16 cellular contexts compared by ENCODE assay signal in the genomic region with DNA sequence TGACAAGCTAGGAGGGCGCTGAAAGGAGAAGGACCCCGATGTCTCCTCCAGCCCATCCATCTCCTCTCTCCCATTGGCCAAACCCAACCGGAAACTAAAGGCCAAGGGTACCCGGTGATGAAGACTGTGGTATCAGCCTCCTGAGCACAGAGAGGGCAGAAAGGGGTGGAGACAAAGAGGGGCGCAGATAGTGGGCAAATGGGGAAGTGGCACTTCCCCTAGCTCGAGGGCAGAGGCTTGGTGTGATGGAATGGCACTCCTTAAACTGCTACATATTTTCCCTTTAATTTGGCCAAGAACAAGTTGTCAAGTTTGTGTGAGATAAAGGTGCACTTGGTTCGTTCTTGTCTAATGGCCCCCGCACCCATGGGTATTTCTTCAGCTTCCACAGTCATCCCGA.
"Had no signal": no experiment of that assay in that cellular context is flagged by ENCODE, and none has a peak within 500 bp of the region (broad histone marks: within the 10 kb centered on the region; RNA-seq: fewer than 3 reads in every experiment).

No MANE protein-coding gene starts in this region.

- FAIRE-seq: keratinocyte, pancreas, TTC549 had no signal

- ATAC-seq: activated T-cell treated with anti-CD3 and anti-CD28 coated beads, Interleukin-2, amount 50 U/mL, for 72 hours; gastrocnemius medialis; left lung; pancreas; stimulated activated naive CD8-positive, alpha-beta T cell treated with anti-CD3 and anti-CD28 coated beads, Interleukin-15, amount 100 ng/mL, for 72 hours had no signal

- H3K27me3 ChIP-seq: cardiac muscle cell, gastrocnemius medialis, left lung, pancreas, testis had no signal

- H3K27ac Mint-ChIP-seq: activated CD4-positive, alpha-beta memory T cell treated with anti-CD3 and anti-CD28 coated beads for 36 hours had no signal

- DNase-seq: activated CD4-positive, alpha-beta memory T cell treated with anti-CD3 and anti-CD28 coated beads for 36 hours; activated CD4-positive, CD25-positive, alpha-beta regulatory T cell treated with anti-CD3 and anti-CD28 coated beads, Interleukin-2, amount 50 U/mL, for 72 hours; activated T-cell treated with anti-CD3 and anti-CD28 coated beads, Interleukin-2, amount 50 U/mL, for 72 hours; effector memory CD4-positive, alpha-beta T cell; gastrocnemius medialis; left lung; pancreas; stimulated activated CD4-positive, alpha-beta T cell treated with anti-CD3 and anti-CD28 coated beads, Interleukin-4, amount 100 ng/mL, for 1 hour; stimulated activated CD8-positive, alpha-beta memory T cell treated with anti-CD3 and anti-CD28 coated beads, Interleukin-4, amount 100 ng/mL, for 48 hours; stimulated activated naive CD8-positive, alpha-beta T cell treated with anti-CD3 and anti-CD28 coated beads, Interleukin-15, amount 100 ng/mL, for 72 hours; testis had no signal

- H3K4me1 ChIP-seq: gastrocnemius medialis, pancreas, testis had no signal

- H3K4me3 Mint-ChIP-seq: activated CD4-positive, alpha-beta memory T cell treated with anti-CD3 and anti-CD28 coated beads for 36 hours; activated T-cell treated with anti-CD3 and anti-CD28 coated beads, Interleukin-2, amount 50 U/mL, for 72 hours; neural crest cell; stimulated activated naive CD8-positive, alpha-beta T cell treated with anti-CD3 and anti-CD28 coated beads, Interleukin-15, amount 100 ng/mL, for 72 hours had no signal

- H3K9me3 Mint-ChIP-seq: activated CD4-positive, alpha-beta memory T cell treated with anti-CD3 and anti-CD28 coated beads for 36 hours; activated T-cell treated with anti-CD3 and anti-CD28 coated beads, Interleukin-2, amount 50 U/mL, for 72 hours; neural crest cell; stimulated activated naive CD8-positive, alpha-beta T cell treated with anti-CD3 and anti-CD28 coated beads, Interleukin-15, amount 100 ng/mL, for 72 hours had no signal

- H3K27me3 Mint-ChIP-seq: activated CD4-positive, alpha-beta memory T cell treated with anti-CD3 and anti-CD28 coated beads for 36 hours; stimulated activated naive CD8-positive, alpha-beta T cell treated with anti-CD3 and anti-CD28 coated beads, Interleukin-15, amount 100 ng/mL, for 72 hours had no signal

- H3K4me3 ChIP-seq: cardiac muscle cell, coronary artery, gastrocnemius medialis, left lung, pancreas, testis had no signal

- H3K27ac ChIP-seq: cardiac muscle cell, gastrocnemius medialis, left lung, pancreas, testis had no signal

- H3K9me3 ChIP-seq: gastrocnemius medialis, left lung, pancreas, testis had no signal
